In the genomic region with DNA sequence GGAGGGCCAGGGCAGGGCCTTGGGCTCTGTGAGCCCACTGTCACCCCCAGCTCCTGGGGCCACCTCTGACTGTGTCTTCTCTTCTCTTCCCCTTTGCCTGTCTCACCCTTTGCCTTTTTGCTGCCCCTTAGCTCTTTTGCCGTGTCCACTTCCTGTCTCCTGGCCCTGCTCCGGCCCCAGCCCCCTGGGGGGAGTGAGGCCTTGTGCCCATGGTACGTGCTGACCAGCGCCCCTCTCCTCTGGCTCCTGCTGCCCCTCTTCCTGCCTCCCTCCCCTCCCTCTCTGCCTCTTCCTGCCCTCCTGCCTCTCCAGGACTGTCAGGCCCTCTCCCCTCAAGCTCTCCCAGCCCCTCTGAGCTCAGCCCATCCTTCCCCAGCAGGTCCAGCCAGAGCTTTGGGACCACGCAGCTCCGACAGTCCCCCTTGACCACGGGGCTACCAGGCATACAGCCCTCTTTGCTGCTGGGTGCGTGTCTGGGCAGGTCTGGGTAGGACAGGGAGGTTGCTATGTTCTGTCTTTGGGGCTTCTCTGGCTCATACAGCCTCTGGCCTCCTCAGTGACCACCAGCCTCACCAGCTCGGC, we compare ENCODE assay signal across 15 cellular contexts. TPM values are rescaled to one million over a fixed set of nuclear protein-coding genes. Genes with fewer than 3 reads are reported as not detected.
DNase-seq lines count a peak whose midpoint lies in the region; ATAC-seq and TF ChIP-seq lines count a peak whose summit lies in the region.
"Had no signal": no experiment of that assay in that cellular context is flagged by ENCODE, and none has a peak within 500 bp of the region (broad histone marks: within the 10 kb centered on the region; RNA-seq: fewer than 3 reads in every experiment).

No MANE protein-coding gene starts in this region.

- dilution Hi-C loops in mammary epithelial cell (cut with HindIII; ENCODE audit: low sequenced_read_pairs): no loop called here

- WGBS in right cardiac atrium: 79% methylated on average over 9 of the region's 9 CpGs
- 51% methylated on average over 5 of the region's 9 CpGs for WGBS in mammary epithelial cell (ENCODE audit: low coverage, missing lambda C conversion rate)

- H3K27me3 ChIP-seq in right cardiac atrium (ENCODE audit: control insufficient read depth, insufficient read depth) (no peaks in the 10 kb centered on the region), mammary epithelial cell (ENCODE audit: insufficient read depth, low read length) (no peaks in the 10 kb centered on the region)

- H3K27ac ChIP-seq in right cardiac atrium (ENCODE audit: low read length) (no peak overlapping the region), mammary epithelial cell (ENCODE audit: insufficient read depth, low read depth, low read length) (no peak overlapping the region), caudate nucleus (ENCODE audit: low read depth, low read length) (no peak overlapping the region)
- H3K27ac ChIP-seq: C4-2B had no signal

- H3K36me3 ChIP-seq in mammary epithelial cell (ENCODE audit: insufficient read depth, low read length): no peaks in the 10 kb centered on the region
- H3K36me3 ChIP-seq: HAP-1 had no signal

- no peaks in the 10 kb centered on the region for H3K9me3 Mint-ChIP-seq in mesothelial cell of epicardium

- in situ Hi-C loops in mammary epithelial cell (cut with MboI; ENCODE audit: low sequenced_read_pairs in 2 of 2): loop anchor here in 1 of 2 donors (25.0 kb wide), 2 partner anchors 282 to 932 kb away; partner anchors contain the start of genes BSCL2 and GNG3

- no peaks in the 10 kb centered on the region for H3K79me2 ChIP-seq in mammary epithelial cell (ENCODE audit: insufficient read depth, low read length)

- peak overlapping the region; percentile 77 for H2AFZ ChIP-seq in mammary epithelial cell (ENCODE audit: low read depth, low read length)

- H3K4me1 ChIP-seq in right cardiac atrium (ENCODE audit: control insufficient read depth, insufficient read depth, low read length): no peaks in the 10 kb centered on the region
- peaks cover 16% of the 10 kb centered on the region for H3K4me1 ChIP-seq in mammary epithelial cell (ENCODE audit: insufficient read depth, low read length)
- H3K4me1 ChIP-seq: HAP-1 had no signal

- peak overlapping the region; percentile 77 for H3K27ac Mint-ChIP-seq in mesothelial cell of epicardium

- H3K36me3 Mint-ChIP-seq in mesothelial cell of epicardium: peaks cover 37% of the 10 kb centered on the region

- TF ChIP-seq CTCF in mammary epithelial cell (conservative IDR thresholded peaks at IDR 0.05 in 1 of 2, IDR thresholded peaks at IDR 0.05 in 1 of 2; ENCODE audit: extremely low read depth in 1 of 2, insufficient read depth in 1 of 2, low read depth in 1 of 2, low read length in 2 of 2) (no peak), mesothelial cell of epicardium (IDR thresholded peaks at IDR 0.05; ENCODE audit: unreplicated experiment) (no peak)

- H3K4me2 ChIP-seq in mammary epithelial cell (ENCODE audit: insufficient read depth, low read depth, low read length): peak overlapping the region; percentile 68

- no peak overlapping the region for H3K4me3 Mint-ChIP-seq in mesothelial cell of epicardium

- no peaks in the 10 kb centered on the region for H4K20me1 ChIP-seq in mammary epithelial cell (ENCODE audit: insufficient read depth, low read length)

- no peak overlapping the region for H3K9ac ChIP-seq in mammary epithelial cell (ENCODE audit: insufficient read depth, low read length)

- ATAC-seq in right cardiac atrium (no peak), GM18519 (IDR thresholded peaks at IDR 0.05; ENCODE audit: low FRiP score, unreplicated experiment) (no peak)

- DNase-seq in right cardiac atrium: peak in 2 of 3 donors; percentile 23 to 38
- no peak for DNase-seq in cardiac septum (ENCODE audit: low spot score)
- DNase-seq in mammary epithelial cell: no peak
- no peak for DNase-seq in mesothelial cell of epicardium (ENCODE audit: low spot score in 2 of 2, unreplicated experiment in 2 of 2)
- DNase-seq in NCI-H2171 treated with DMSO at 0.1 percent for 48 hours (lab: John Stamatoyannopoulos, UW): no peak
- no peak for DNase-seq in caudate nucleus (lab: John Stamatoyannopoulos, UW)
- DNase-seq in NCI-H1092 (lab: John Stamatoyannopoulos, UW): no peak
- DNase-seq: DMS79, NCI-H1417, NCI-H187, NCI-H226, NCI-H524 treated with DMSO at 0.1 percent for 48 hours had no signal

- CTCF ChIA-PET in mammary epithelial cell (lab: Charles Lee; ENCODE audit: low non-redundant PET): interaction anchor here (0.6 kb wide), 2 partner anchors 26 to 117 kb away, joined by 3 read pairs; no protein-coding TSS in a partner anchor

- H3K9me3 ChIP-seq in right cardiac atrium (ENCODE audit: control insufficient read depth, low read length) (no peaks in the 10 kb centered on the region), mammary epithelial cell (replicated peaks; ENCODE audit: insufficient read depth, low read length) (no peaks in the 10 kb centered on the region)
- H3K9me3 ChIP-seq: HAP-1 had no signal

- no peaks in the 10 kb centered on the region for H3K27me3 Mint-ChIP-seq in mesothelial cell of epicardium (ENCODE audit: low read depth)

- intact Hi-C loops in right cardiac atrium (cut with DNase I): no loop called here
- intact Hi-C loops in cardiac septum (cut with DNase I): no loop called here
- intact Hi-C loops in mammary epithelial cell (cut with micrococcal nuclease): no loop called here

- H3K4me1 Mint-ChIP-seq in mesothelial cell of epicardium: peaks cover 8% of the 10 kb centered on the region

- no peak overlapping the region for H3K4me3 ChIP-seq in right cardiac atrium (ENCODE audit: low read length)
- H3K4me3 ChIP-seq in mammary epithelial cell (replicated peaks in 1 of 3; ENCODE audit: insufficient read depth in 1 of 3, low read depth in 2 of 3, low read length in 3 of 3): no peak overlapping the region
- H3K4me3 ChIP-seq: HAP-1 had no signal

- no TSS peak for BruUV-seq in mammary epithelial cell (replicated peaks; lab: Mats Ljungman, UMichigan)

RNA-seq across cellular contexts. Expression of gene TMEM258, which starts 11.7 kb away (rescaled TPM):
- total RNA-seq in right cardiac atrium: 100 to 1,000 TPM; 107 to 113 (median 111) TPM
- 170 TPM for polyA plus RNA-seq in right cardiac atrium
- 97.1 TPM for total RNA-seq in cardiac septum
- total RNA-seq in mammary epithelial cell: 10 to 100 TPM; 48.2 to 99.7 TPM
- 202 TPM for polyA plus RNA-seq in mammary epithelial cell
- polyA minus RNA-seq in mammary epithelial cell: 79.7 TPM
- total RNA-seq in mesothelial cell of epicardium: 139 to 154 TPM (median 148 TPM) in 3 replicates

RNA-seq across cellular contexts. Expression of gene FEN1, which starts 12.0 kb away (rescaled TPM):
- total RNA-seq in right cardiac atrium (1 to 10 TPM; 4.6 to 5.4 (median 5.1) TPM), cardiac septum (5.8 TPM), mammary epithelial cell (10 to 100 TPM; 11.7 to 46.1 TPM), mesothelial cell of epicardium (19.5 to 20.9 TPM (median 20.3 TPM) in 3 replicates)
- polyA plus RNA-seq in right cardiac atrium (4.6 TPM), mammary epithelial cell (65.0 TPM)
- 96.1 TPM for polyA minus RNA-seq in mammary epithelial cell

RNA-seq across cellular contexts. Expression of gene MYRF, which starts 28.2 kb away (rescaled TPM):
- total RNA-seq in right cardiac atrium: 1 to 10 TPM in 3 of 4 donors, under 1 TPM in 1; 0.62 to 1.9 (median 1.4) TPM
- polyA plus RNA-seq in right cardiac atrium: 0.70 TPM
- total RNA-seq in cardiac septum: 0.27 TPM
- total RNA-seq in mammary epithelial cell: under 1 TPM; under 0.01 to 0.26 TPM
- polyA plus RNA-seq in mammary epithelial cell: 0.16 TPM
- not detected for polyA minus RNA-seq in mammary epithelial cell
- total RNA-seq in mesothelial cell of epicardium: 401 to 436 TPM (median 428 TPM) in 3 replicates

RNA-seq across cellular contexts. Expression of gene FADS1, which starts 36.1 kb away (rescaled TPM):
- 10 to 100 TPM; 41.3 to 45.7 (median 43.3) TPM for total RNA-seq in right cardiac atrium
- 27.6 TPM for polyA plus RNA-seq in right cardiac atrium
- total RNA-seq in cardiac septum: 34.0 TPM
- 10 to 100 TPM; 32.9 to 38.8 TPM for total RNA-seq in mammary epithelial cell
- 56.1 TPM for polyA plus RNA-seq in mammary epithelial cell
- polyA minus RNA-seq in mammary epithelial cell: 31.0 TPM
- 108 to 115 TPM (median 108 TPM) in 3 replicates for total RNA-seq in mesothelial cell of epicardium

RNA-seq across cellular contexts. Expression of gene FADS2, which starts 47.4 kb away (rescaled TPM):
- 10 to 100 TPM; 16.4 to 38.1 (median 31.1) TPM for total RNA-seq in right cardiac atrium
- 30.6 TPM for polyA plus RNA-seq in right cardiac atrium
- 25.8 TPM for total RNA-seq in cardiac septum
- total RNA-seq in mammary epithelial cell: 100 to 1,000 TPM in 1 of 2 donors, 10 to 100 TPM in 1; 70.7 to 222 TPM
- 314 TPM for polyA plus RNA-seq in mammary epithelial cell
- polyA minus RNA-seq in mammary epithelial cell: 502 TPM
- total RNA-seq in mesothelial cell of epicardium: 317 to 337 TPM (median 324 TPM) in 3 replicates

Comparison
In these comparisons a context has a peak if more than half of its experiments do, and no peak if none do; other contexts are left out.
1. DNase-seq: peak in right cardiac atrium (2 of 3); none in cardiac septum (single experiment), mammary epithelial cell (single experiment), mesothelial cell of epicardium (0 of 2), NCI-H2171 treated with DMSO at 0.1 percent for 48 hours (single experiment), caudate nucleus (0 of 61) and NCI-H1092 (single experiment).
2. RNA of gene MYRF, which starts 28.2 kb away (total RNA-seq): 401 to 436 TPM in mesothelial cell of epicardium; 0.62 to 1.9 TPM in right cardiac atrium, 0.27 TPM in cardiac septum (single experiment) and under 0.01 to 0.26 TPM in mammary epithelial cell; every median in the first group is over 100 times any median in the second.